ENCODE assay signal across 1 cellular context in genomic region chr16:14180431-14181059, GRCh38.
A peak's percentile ranks its signal among the peaks of the same experiment; 100 is the strongest.
TF ChIP-seq lines count a peak whose summit lies in the region.

No MANE protein-coding gene starts in this region.

TF ChIP-seq in K562, 482 proteins besides CTCF, POLR2A, EP300 and RAD21 (continued from another document):
- TF ChIP-seq, protein P1, sequence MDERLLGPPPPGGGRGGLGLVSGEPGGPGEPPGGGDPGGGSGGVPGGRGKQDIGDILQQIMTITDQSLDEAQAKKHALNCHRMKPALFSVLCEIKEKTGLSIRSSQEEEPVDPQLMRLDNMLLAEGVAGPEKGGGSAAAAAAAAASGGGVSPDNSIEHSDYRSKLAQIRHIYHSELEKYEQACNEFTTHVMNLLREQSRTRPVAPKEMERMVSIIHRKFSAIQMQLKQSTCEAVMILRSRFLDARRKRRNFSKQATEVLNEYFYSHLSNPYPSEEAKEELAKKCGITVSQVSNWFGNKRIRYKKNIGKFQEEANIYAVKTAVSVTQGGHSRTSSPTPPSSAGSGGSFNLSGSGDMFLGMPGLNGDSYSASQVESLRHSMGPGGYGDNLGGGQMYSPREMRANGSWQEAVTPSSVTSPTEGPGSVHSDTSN (CRISPR knock-in tag; IDR thresholded peaks at IDR 0.05; ENCODE audit: low read depth) = no peak
- TF ChIP-seq, protein P1 (tag; conservative IDR thresholded peaks at IDR 0.05; ENCODE audit: low read depth) = peak; percentile 21; the same call in 1 of the 2 replicates
- TF ChIP-seq, protein P2, sequence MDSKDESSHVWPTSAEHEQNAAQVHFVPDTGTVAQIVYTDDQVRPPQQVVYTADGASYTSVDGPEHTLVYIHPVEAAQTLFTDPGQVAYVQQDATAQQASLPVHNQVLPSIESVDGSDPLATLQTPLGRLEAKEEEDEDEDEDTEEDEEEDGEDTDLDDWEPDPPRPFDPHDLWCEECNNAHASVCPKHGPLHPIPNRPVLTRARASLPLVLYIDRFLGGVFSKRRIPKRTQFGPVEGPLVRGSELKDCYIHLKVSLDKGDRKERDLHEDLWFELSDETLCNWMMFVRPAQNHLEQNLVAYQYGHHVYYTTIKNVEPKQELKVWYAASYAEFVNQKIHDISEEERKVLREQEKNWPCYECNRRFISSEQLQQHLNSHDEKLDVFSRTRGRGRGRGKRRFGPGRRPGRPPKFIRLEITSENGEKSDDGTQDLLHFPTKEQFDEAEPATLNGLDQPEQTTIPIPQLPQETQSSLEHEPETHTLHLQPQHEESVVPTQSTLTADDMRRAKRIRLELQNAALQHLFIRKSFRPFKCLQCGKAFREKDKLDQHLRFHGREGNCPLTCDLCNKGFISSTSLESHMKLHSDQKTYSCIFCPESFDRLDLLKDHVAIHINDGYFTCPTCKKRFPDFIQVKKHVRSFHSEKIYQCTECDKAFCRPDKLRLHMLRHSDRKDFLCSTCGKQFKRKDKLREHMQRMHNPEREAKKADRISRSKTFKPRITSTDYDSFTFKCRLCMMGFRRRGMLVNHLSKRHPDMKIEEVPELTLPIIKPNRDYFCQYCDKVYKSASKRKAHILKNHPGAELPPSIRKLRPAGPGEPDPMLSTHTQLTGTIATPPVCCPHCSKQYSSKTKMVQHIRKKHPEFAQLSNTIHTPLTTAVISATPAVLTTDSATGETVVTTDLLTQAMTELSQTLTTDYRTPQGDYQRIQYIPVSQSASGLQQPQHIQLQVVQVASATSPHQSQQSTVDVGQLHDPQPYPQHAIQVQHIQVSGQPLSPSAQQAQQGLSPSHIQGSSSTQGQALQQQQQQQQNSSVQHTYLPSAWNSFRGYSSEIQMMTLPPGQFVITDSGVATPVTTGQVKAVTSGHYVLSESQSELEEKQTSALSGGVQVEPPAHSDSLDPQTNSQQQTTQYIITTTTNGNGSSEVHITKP (IDR thresholded peaks at IDR 0.05; ENCODE audit: partially characterized antibody) = peak; percentile 21
TF ChIP-seq in K562: peak in this region for 3.
